In genomic region chr15:45714501-45715488, GRCh38 we compare ENCODE assay signal across 8 cellular contexts.
DNase-seq lines count a peak whose midpoint lies in the region; ATAC-seq and TF ChIP-seq lines count a peak whose summit lies in the region.

No MANE protein-coding gene starts in this region.

- no peaks in the 10 kb centered on the region for H3K9me3 Mint-ChIP-seq in MCF 10A (ENCODE audit: unreplicated experiment)

- ATAC-seq in GM19438 (IDR thresholded peaks at IDR 0.05; ENCODE audit: low read depth, unreplicated experiment): peak; percentile 77
- no peak for ATAC-seq in HG02973 (IDR thresholded peaks at IDR 0.05; ENCODE audit: unreplicated experiment)

- CTCF ChIA-PET in MCF 10A (lab: Yijun Ruan, JAX): interaction anchor here (0.6 to 4.7 kb wide), 29 partner anchors 9 to 1475 kb away, joined by 3 to 74 read pairs (median 5); no protein-coding TSS in a partner anchor

- no peak overlapping the region for H3K4me3 Mint-ChIP-seq in MCF 10A (ENCODE audit: unreplicated experiment)

- peaks cover 8% of the 10 kb centered on the region for H3K4me1 Mint-ChIP-seq in MCF 10A (ENCODE audit: insufficient read depth, unreplicated experiment)

- no peak overlapping the region for H3K27ac Mint-ChIP-seq in MCF 10A (ENCODE audit: low read depth, unreplicated experiment)

- intact Hi-C loops in MCF 10A (cut with micrococcal nuclease): loop anchor here (1.0 to 5.0 kb wide), 3 partner anchors 76 to 578 kb away; no protein-coding TSS in a partner anchor

- H3K36me3 Mint-ChIP-seq in MCF 10A (ENCODE audit: insufficient read depth, unreplicated experiment): no peaks in the 10 kb centered on the region

- H3K27ac ChIP-seq in C4-2B: no peak overlapping the region

- H3K27me3 Mint-ChIP-seq in MCF 10A (ENCODE audit: insufficient read depth, unreplicated experiment): peaks cover 24% of the 10 kb centered on the region

- TF ChIP-seq CTCF in C4-2B (conservative IDR thresholded peaks at IDR 0.05): peak; percentile 96
- peak; percentile 95 for TF ChIP-seq CTCF in MCF 10A (IDR thresholded peaks at IDR 0.05; ENCODE audit: unreplicated experiment)

- DNase-seq in NAMALWA (ENCODE audit: low spot score) (peak; percentile 86), SKM-1 treated with dmso at 0.1 percent for 144 hours (lab: John Stamatoyannopoulos, UW; ENCODE audit: unreplicated experiment) (peak; percentile 16), MCF 10A (ENCODE audit: unreplicated experiment) (peak; percentile 75), islet precursor cell (peak; percentile 88)
- peak; percentile 40 to 42 for DNase-seq in stimulated activated CD4-positive, alpha-beta T cell treated with anti-CD3 and anti-CD28 coated beads, Interleukin-15, amount 100 ng/mL, for 48 hours (ENCODE audit: low read depth in 2 of 2)

- BruUV-seq in MCF 10A (replicated peaks; lab: Mats Ljungman, UMichigan): no TSS peak

- POLR2A ChIA-PET in MCF 10A (lab: Yijun Ruan, JAX): interaction anchor here (0.8 kb wide), 1 partner anchor 651 kb away, joined by 3 read pairs; no protein-coding TSS in a partner anchor

Comparison
In these comparisons a context has a peak if more than half of its experiments do, and no peak if none do; other contexts are left out.
1. DNase-seq: peak in every context shown above with its lines; median percentile 88 in islet precursor cell; 86 in NAMALWA; 75 in MCF 10A; 41 in stimulated activated CD4-positive, alpha-beta T cell treated with anti-CD3 and anti-CD28 coated beads, Interleukin-15, amount 100 ng/mL, for 48 hours; 16 in SKM-1 treated with dmso at 0.1 percent for 144 hours.